In genomic region chr18:59249186-59249774, GRCh38 we compare ENCODE assay signal across 9 cellular contexts. TPM values are rescaled to one million over a fixed set of nuclear protein-coding genes. Genes with fewer than 3 reads are reported as not detected.
A peak's percentile ranks its signal among the peaks of the same experiment; 100 is the strongest.
DNase-seq lines count a peak whose midpoint lies in the region; ATAC-seq, FAIRE-seq and TF ChIP-seq lines count a peak whose summit lies in the region.
"Had no signal": no experiment of that assay in that cellular context is flagged by ENCODE, and none has a peak within 500 bp of the region (broad histone marks: within the 10 kb centered on the region; RNA-seq: fewer than 3 reads in every experiment).

No MANE protein-coding gene starts in this region.

- peaks cover 43% of the 10 kb centered on the region for H3K27me3 Mint-ChIP-seq in activated CD4-positive, alpha-beta T cell treated with anti-CD3 and anti-CD28 coated beads for 36 hours

- no peak overlapping the region for H4K91ac ChIP-seq in IMR-90 (ENCODE audit: insufficient read depth, low read depth, low read length)

- H3F3A ChIP-seq in OCI-LY1 (ENCODE audit: insufficient read depth, low read length), result no peaks in the 10 kb centered on the region

- H4K8ac ChIP-seq in IMR-90 (ENCODE audit: low read depth in 2 of 2, low read length in 2 of 2), result no peak overlapping the region

- H3K18ac ChIP-seq in IMR-90 (ENCODE audit: low read depth, low read length), result no peak overlapping the region

- CTCF ChIA-PET in activated CD4-positive, alpha-beta T cell treated with anti-CD3 and anti-CD28 coated beads for 36 hours (lab: Charles Lee), result interaction anchor here (0.6 to 4.6 kb wide), 17 partner anchors 9 to 574 kb away, joined by 3 to 63 read pairs (median 4); partner anchors contain the start of gene CPLX4
- CTCF ChIA-PET in IMR-90 (lab: Yijun Ruan, JAX), result interaction anchor here (0.6 to 3.5 kb wide), 14 partner anchors 9 to 534 kb away, joined by 3 to 40 read pairs (median 3); no protein-coding TSS in a partner anchor
- CTCF ChIA-PET in HepG2 (lab: Yijun Ruan, JAX; ENCODE audit: low intra/inter-chr PET ratio, low total read pairs), result interaction anchor here (1.3 to 2.2 kb wide), 4 partner anchors 20 to 575 kb away, joined by 3 to 35 read pairs (median 12); no protein-coding TSS in a partner anchor

- TF ChIP-seq POLR2A in IMR-90 (IDR thresholded peaks at IDR 0.05; ENCODE audit: low read depth, low read length) (no peak), HepG2 (IDR thresholded peaks at IDR 0.05; ENCODE audit: insufficient read depth in 1 of 2, low read depth in 2 of 2, low read length in 2 of 2) (no peak)

- POLR2A ChIA-PET in activated CD4-positive, alpha-beta T cell treated with anti-CD3 and anti-CD28 coated beads for 36 hours (lab: Charles Lee), result no interaction called here
- POLR2A ChIA-PET in IMR-90 (lab: Charles Lee; ENCODE audit: unreplicated experiment), result no interaction called here
- POLR2A ChIA-PET in HepG2 (lab: Yijun Ruan, JAX), result no interaction called here

- no peak overlapping the region for H3K23ac ChIP-seq in IMR-90 (ENCODE audit: low read depth, low read length)

- BruUV-seq in IMR-90 (replicated peaks; lab: Mats Ljungman, UMichigan) (no TSS peak), HepG2 (replicated peaks; lab: Mats Ljungman, UMichigan) (no TSS peak)

- H3K4me3 ChIP-seq in IMR-90 (ENCODE audit: insufficient read depth, low read depth, low read length) (no peak overlapping the region), OCI-LY1 (ENCODE audit: low read depth, low read length, poor library complexity, severe bottlenecking) (no peak overlapping the region), HepG2 (replicated peaks in 1 of 3; ENCODE audit: insufficient read depth in 1 of 3, low read depth in 2 of 3, low read length in 3 of 3) (no peak overlapping the region), upper lobe of right lung (no peak overlapping the region)

- H2BK120ac ChIP-seq in IMR-90 (ENCODE audit: low read depth, low read length), result no peak overlapping the region

- H2BK20ac ChIP-seq in IMR-90 (ENCODE audit: low read depth, low read length), result no peak overlapping the region

- H2BK15ac ChIP-seq in IMR-90 (ENCODE audit: low read depth, low read length), result no peak overlapping the region

- FAIRE-seq in HepG2 (lab: Jason Lieb, UNC), result peak; percentile 50

- H2AK5ac ChIP-seq in IMR-90 (ENCODE audit: low read depth, low read length), result no peak overlapping the region

- no peak overlapping the region for H3K27ac Mint-ChIP-seq in activated CD4-positive, alpha-beta T cell treated with anti-CD3 and anti-CD28 coated beads for 36 hours
- H3K27ac Mint-ChIP-seq: activated naive CD4-positive, alpha-beta T cell treated with anti-CD3 and anti-CD28 coated beads, Interleukin-2, amount 50 U/mL, for 72 hours had no signal

- H3K9me3 Mint-ChIP-seq in activated CD4-positive, alpha-beta T cell treated with anti-CD3 and anti-CD28 coated beads for 36 hours (ENCODE audit: low read depth), result no peaks in the 10 kb centered on the region
- H3K9me3 Mint-ChIP-seq: activated naive CD4-positive, alpha-beta T cell treated with anti-CD3 and anti-CD28 coated beads, Interleukin-2, amount 50 U/mL, for 72 hours had no signal

- H2BK5ac ChIP-seq in IMR-90 (ENCODE audit: low read depth, low read length, poor library complexity, severe bottlenecking), result no peak overlapping the region

- no peaks in the 10 kb centered on the region for H3K4me1 Mint-ChIP-seq in activated CD4-positive, alpha-beta T cell treated with anti-CD3 and anti-CD28 coated beads for 36 hours

- H3K27ac ChIP-seq in IMR-90 (ENCODE audit: insufficient read depth, low read length) (no peak overlapping the region), OCI-LY1 (ENCODE audit: low read depth, low read length, poor library complexity, severe bottlenecking) (no peak overlapping the region), HepG2 (ENCODE audit: extremely low read length, insufficient read depth, low read length) (no peak overlapping the region), upper lobe of right lung (no peak overlapping the region)

- H3K9me2 ChIP-seq in OCI-LY1 (ENCODE audit: low read depth, low read length), result no peaks in the 10 kb centered on the region

- in situ Hi-C loops in IMR-90 (cut with MboI; ENCODE audit: low sequenced_read_pairs), result no loop called here
- in situ Hi-C loops in HepG2 (cut with HindIII; ENCODE audit: extremely low pct_ligation_motif_present, low pct_unique_long_range_greater_than_20kb), result no loop called here

- H3K79me2 ChIP-seq in OCI-LY1 (ENCODE audit: insufficient read depth, low read length) (no peaks in the 10 kb centered on the region), HepG2 (ENCODE audit: insufficient read depth, low read length) (no peaks in the 10 kb centered on the region)

- TF ChIP-seq EP300 in HepG2 (IDR thresholded peaks at IDR 0.05; ENCODE audit: low read depth in 2 of 2, low read length in 2 of 2), result no peak
- no peak for TF ChIP-seq EP300 in HepG2 (CRISPR knock-in tag; IDR thresholded peaks at IDR 0.05; ENCODE audit: borderline replicate concordance)

- no peaks in the 10 kb centered on the region for H3K9me3 ChIP-seq in IMR-90 (ENCODE audit: control insufficient read depth, insufficient read depth, low read length)
- H3K9me3 ChIP-seq in OCI-LY1 (ENCODE audit: low read length), result no peaks in the 10 kb centered on the region
- H3K9me3 ChIP-seq in HepG2 (ENCODE audit: low read length), result no peaks in the 10 kb centered on the region
- H3K9me3 ChIP-seq in upper lobe of right lung, result no peaks in the 10 kb centered on the region

- H4K5ac ChIP-seq in IMR-90 (ENCODE audit: low read depth, low read length), result no peak overlapping the region

- TF ChIP-seq RAD21 in IMR-90 (IDR thresholded peaks at IDR 0.05; ENCODE audit: low read length) (peak; percentile 71), HepG2 (CRISPR knock-in tag; IDR thresholded peaks at IDR 0.05) (peak; percentile 60)

- H3K36me3 ChIP-seq in IMR-90 (ENCODE audit: control insufficient read depth, insufficient read depth, low read length) (no peaks in the 10 kb centered on the region), OCI-LY1 (ENCODE audit: insufficient read depth, low read length) (no peaks in the 10 kb centered on the region), HepG2 (replicated peaks in 1 of 2; ENCODE audit: control insufficient read depth in 1 of 2, insufficient read depth in 2 of 2, low read length in 2 of 2) (no peaks in the 10 kb centered on the region), upper lobe of right lung (no peaks in the 10 kb centered on the region)

- no peak overlapping the region for H3K9ac ChIP-seq in IMR-90 (ENCODE audit: low read depth, low read length)
- no peak overlapping the region for H3K9ac ChIP-seq in OCI-LY1 (ENCODE audit: low read length)
- H3K9ac ChIP-seq in HepG2 (ENCODE audit: insufficient read depth, low read depth, low read length), result no peak overlapping the region

- H3K4me1 ChIP-seq in IMR-90 (ENCODE audit: control insufficient read depth, insufficient read depth, low read length), result no peaks in the 10 kb centered on the region
- H3K4me1 ChIP-seq in OCI-LY1 (ENCODE audit: insufficient read depth, low read length, severe bottlenecking), result no peaks in the 10 kb centered on the region
- no peaks in the 10 kb centered on the region for H3K4me1 ChIP-seq in HepG2 (ENCODE audit: insufficient read depth, low read length)
- no peaks in the 10 kb centered on the region for H3K4me1 ChIP-seq in upper lobe of right lung

- H4K20me1 ChIP-seq in IMR-90 (ENCODE audit: insufficient read depth, low read length) (no peaks in the 10 kb centered on the region), OCI-LY1 (ENCODE audit: insufficient read depth, low read length) (no peaks in the 10 kb centered on the region), HepG2 (ENCODE audit: insufficient read depth, low read length) (no peaks in the 10 kb centered on the region)

- peak; percentile 77 for TF ChIP-seq CTCF in IMR-90 (conservative IDR thresholded peaks at IDR 0.05; ENCODE audit: low read depth, low read length)
- TF ChIP-seq CTCF in OCI-LY1 (IDR thresholded peaks at IDR 0.05; ENCODE audit: low read length), result peak; percentile 72
- peak; percentile 77 for TF ChIP-seq CTCF in HepG2 (CRISPR knock-in tag; IDR thresholded peaks at IDR 0.05)
- TF ChIP-seq CTCF in upper lobe of right lung (IDR thresholded peaks at IDR 0.05), result peak; percentile 69

- no peaks in the 10 kb centered on the region for H3K9me1 ChIP-seq in IMR-90 (ENCODE audit: insufficient read depth, low read length)

- no peak overlapping the region for H3K4ac ChIP-seq in IMR-90 (ENCODE audit: low read depth, low read length)

- no peak overlapping the region for H2AFZ ChIP-seq in IMR-90 (replicated peaks; ENCODE audit: low read length, poor library complexity)
- no peak overlapping the region for H2AFZ ChIP-seq in OCI-LY1 (ENCODE audit: low read length)
- no peak overlapping the region for H2AFZ ChIP-seq in HepG2 (ENCODE audit: low read length)

- H2AK9ac ChIP-seq in IMR-90 (replicated peaks; ENCODE audit: low read depth, low read length, poor library complexity), result no peak overlapping the region

- H3K27me3 ChIP-seq in IMR-90 (ENCODE audit: control insufficient read depth, insufficient read depth, low read length), result peaks cover 20% of the 10 kb centered on the region
- H3K27me3 ChIP-seq in OCI-LY1 (ENCODE audit: insufficient read depth, low read length), result no peaks in the 10 kb centered on the region
- H3K27me3 ChIP-seq in HepG2 (ENCODE audit: control insufficient read depth in 1 of 2, insufficient read depth in 2 of 2, low read length in 2 of 2), result peaks cover 3 to 6% of the 10 kb centered on the region in 2 experiments; a peak in 3 of 5 replicates
- H3K27me3 ChIP-seq in upper lobe of right lung, result peaks cover 14% of the 10 kb centered on the region

- H3K14ac ChIP-seq in IMR-90 (replicated peaks; ENCODE audit: low read depth, low read length), result no peak overlapping the region

- no peak overlapping the region for H3K4me3 Mint-ChIP-seq in activated CD4-positive, alpha-beta T cell treated with anti-CD3 and anti-CD28 coated beads for 36 hours

- peak; percentile 63 for DNase-seq in activated CD4-positive, alpha-beta T cell treated with anti-CD3 and anti-CD28 coated beads for 36 hours
- no peak for DNase-seq in activated CD4-positive, alpha-beta T cell treated with anti-CD3 and anti-CD28 coated beads for 1 hour
- DNase-seq in IMR-90 (peak; percentile 80), cerebellum (ENCODE audit: low spot score) (peak; percentile 44), HepG2 (ENCODE audit: low spot score) (peak; percentile 58), upper lobe of right lung (no peak)

- no peaks in the 10 kb centered on the region for H3K79me1 ChIP-seq in IMR-90 (ENCODE audit: low read depth in 1 of 2, low read length in 2 of 2)

- no peak for ATAC-seq in activated CD4-positive, alpha-beta T cell treated with anti-CD3 and anti-CD28 coated beads for 36 hours
- ATAC-seq in IMR-90 (ENCODE audit: low read depth) (peak; percentile 98), HepG2 (peak; percentile 82), upper lobe of right lung (peak; percentile 65), HG03442 (IDR thresholded peaks at IDR 0.05; ENCODE audit: unreplicated experiment) (no peak)

- H3K56ac ChIP-seq in IMR-90 (ENCODE audit: extremely low read depth, insufficient read depth, low read length), result no peak overlapping the region

- dilution Hi-C loops in IMR-90 (cut with HindIII; ENCODE audit: low sequenced_read_pairs, unreplicated experiment), result no loop called here

- intact Hi-C loops in activated CD4-positive, alpha-beta T cell treated with anti-CD3 and anti-CD28 coated beads for 36 hours (cut with DNase I, micrococcal nuclease), result loop anchor here (1.0 to 2.0 kb wide), 4 partner anchors 20 to 154 kb away; no protein-coding TSS in a partner anchor
- intact Hi-C loops in IMR-90 (cut with micrococcal nuclease), result loop anchor here (1.0 to 10.0 kb wide), 4 partner anchors 59 to 574 kb away; no protein-coding TSS in a partner anchor
- intact Hi-C loops in HepG2 (cut with micrococcal nuclease; ENCODE audit: unreplicated experiment), result loop anchor here (1.0 to 2.0 kb wide), 4 partner anchors 20 to 574 kb away; no protein-coding TSS in a partner anchor
- intact Hi-C loops in upper lobe of right lung (cut with DNase I), result no loop called here

- H3K4me2 ChIP-seq in IMR-90 (ENCODE audit: low read depth, low read length) (no peak overlapping the region), OCI-LY1 (ENCODE audit: low read length) (no peak overlapping the region), HepG2 (ENCODE audit: low read depth, low read length) (no peak overlapping the region)

- WGBS in IMR-90 (ENCODE audit: extremely low coverage in 2 of 2, insufficient read length in 1 of 2), 2 experiments, result 0% methylated on average over 2 of the region's 5 CpGs; no CpG with 5 or more reads in 1 of the 2 experiments
- WGBS in HepG2 (ENCODE audit: low lambda C conversion rate), result 21% methylated on average over 5 of the region's 5 CpGs

- H3K36me3 Mint-ChIP-seq in activated CD4-positive, alpha-beta T cell treated with anti-CD3 and anti-CD28 coated beads for 36 hours (ENCODE audit: low read depth), result no peaks in the 10 kb centered on the region
- H3K36me3 Mint-ChIP-seq: activated naive CD4-positive, alpha-beta T cell treated with anti-CD3 and anti-CD28 coated beads, Interleukin-2, amount 50 U/mL, for 72 hours had no signal

RNA-seq across cellular contexts. Expression of gene RAX, which starts 24.0 kb away (rescaled TPM):
- total RNA-seq in activated CD4-positive, alpha-beta T cell treated with anti-CD3 and anti-CD28 coated beads for 36 hours, result not detected
- total RNA-seq in IMR-90 (2012; rRNA removed) (not detected in 2 replicates), cerebellum (2.0 TPM), HepG2 (2016; rRNA removed; fragmentation: Illumina TruSeq; extraction: Trizol) (not detected in 2 replicates), upper lobe of right lung (not detected)
- polyA plus RNA-seq in IMR-90 (2012; rRNA removed) (not detected in 2 replicates), HepG2 (2011; rRNA removed) (not detected in 2 replicates)
- polyA plus RNA-seq in IMR-90 (2012; cell fraction: cytosol; rRNA removed), result not detected in 2 replicates
- polyA plus RNA-seq in IMR-90 (2012; cell fraction: nucleus; rRNA removed; ENCODE audit: low replicate concordance), result not detected in 2 replicates
- not detected in 2 replicates for total RNA-seq in HepG2 (2016; cell fraction: cytosol; rRNA removed; fragmentation: Illumina TruSeq; extraction: Trizol; ENCODE audit: low read depth)
- not detected in 2 replicates for total RNA-seq in HepG2 (2016; cell fraction: insoluble cytoplasmic fraction; rRNA removed; fragmentation: Illumina TruSeq; extraction: Trizol)
- not detected in 2 replicates for total RNA-seq in HepG2 (2016; cell fraction: membrane; rRNA removed; fragmentation: Illumina TruSeq; extraction: Trizol)
- not detected in 2 replicates for total RNA-seq in HepG2 (2016; cell fraction: nucleus; rRNA removed; fragmentation: Illumina TruSeq; extraction: Trizol)
- not detected in 2 replicates for polyA plus RNA-seq in HepG2 (2011; cell fraction: cytosol; rRNA removed)
- not detected in 2 replicates for polyA plus RNA-seq in HepG2 (2011; cell fraction: nucleus; rRNA removed)
- not detected in 2 replicates for polyA plus RNA-seq in HepG2 (2012)
- not detected in 2 replicates for polyA plus RNA-seq in HepG2 (2016; cell fraction: cytosol; fragmentation: Illumina TruSeq; extraction: Trizol; ENCODE audit: low read depth)
- not detected in 2 replicates for polyA plus RNA-seq in HepG2 (2016; cell fraction: insoluble cytoplasmic fraction; fragmentation: Illumina TruSeq; extraction: Trizol; ENCODE audit: low read depth)
- not detected in 2 replicates for polyA plus RNA-seq in HepG2 (2016; cell fraction: membrane; fragmentation: Illumina TruSeq; extraction: Trizol; ENCODE audit: low read depth)
- not detected in 2 replicates for polyA plus RNA-seq in HepG2 (2016; cell fraction: nucleus; fragmentation: Illumina TruSeq; extraction: Trizol; ENCODE audit: insufficient read depth, low read depth)
- polyA minus RNA-seq in HepG2 (2011; rRNA and poly(A)+ RNA removed; ENCODE audit: low replicate concordance), result not detected in 2 replicates
- not detected in 2 replicates for polyA minus RNA-seq in HepG2 (2011; cell fraction: cytosol; rRNA and poly(A)+ RNA removed)
- polyA minus RNA-seq in HepG2 (2011; cell fraction: nucleus; rRNA and poly(A)+ RNA removed), result not detected in 2 replicates

RNA-seq across cellular contexts. Expression of gene GRP, which starts 29.3 kb away (rescaled TPM):
- not detected for total RNA-seq in activated CD4-positive, alpha-beta T cell treated with anti-CD3 and anti-CD28 coated beads for 36 hours
- not detected in 2 replicates for total RNA-seq in IMR-90 (2012; rRNA removed)
- not detected in 2 replicates for polyA plus RNA-seq in IMR-90 (2012; rRNA removed)
- not detected in 2 replicates for polyA plus RNA-seq in IMR-90 (2012; cell fraction: cytosol; rRNA removed)
- polyA plus RNA-seq in IMR-90 (2012; cell fraction: nucleus; rRNA removed; ENCODE audit: low replicate concordance), result not detected in 2 replicates
- total RNA-seq in cerebellum, result not detected
- not detected in 2 replicates for total RNA-seq in HepG2 (2016; rRNA removed; fragmentation: Illumina TruSeq; extraction: Trizol)
- not detected in 2 replicates for total RNA-seq in HepG2 (2016; cell fraction: cytosol; rRNA removed; fragmentation: Illumina TruSeq; extraction: Trizol; ENCODE audit: low read depth)
- total RNA-seq in HepG2 (2016; cell fraction: insoluble cytoplasmic fraction; rRNA removed; fragmentation: Illumina TruSeq; extraction: Trizol), result not detected in 2 replicates
- total RNA-seq in HepG2 (2016; cell fraction: membrane; rRNA removed; fragmentation: Illumina TruSeq; extraction: Trizol), result not detected in 2 replicates
- not detected in 2 replicates for total RNA-seq in HepG2 (2016; cell fraction: nucleus; rRNA removed; fragmentation: Illumina TruSeq; extraction: Trizol)
- not detected in 2 replicates for polyA plus RNA-seq in HepG2 (2011; rRNA removed)
- polyA plus RNA-seq in HepG2 (2011; cell fraction: cytosol; rRNA removed), result not detected in 2 replicates
- not detected in 2 replicates for polyA plus RNA-seq in HepG2 (2011; cell fraction: nucleus; rRNA removed)
- not detected in 2 replicates for polyA plus RNA-seq in HepG2 (2012)
- polyA plus RNA-seq in HepG2 (2016; cell fraction: cytosol; fragmentation: Illumina TruSeq; extraction: Trizol; ENCODE audit: low read depth), result not detected in 2 replicates
- polyA plus RNA-seq in HepG2 (2016; cell fraction: insoluble cytoplasmic fraction; fragmentation: Illumina TruSeq; extraction: Trizol; ENCODE audit: low read depth), result not detected in 2 replicates
- not detected in 2 replicates for polyA plus RNA-seq in HepG2 (2016; cell fraction: membrane; fragmentation: Illumina TruSeq; extraction: Trizol; ENCODE audit: low read depth)
- not detected in 2 replicates for polyA plus RNA-seq in HepG2 (2016; cell fraction: nucleus; fragmentation: Illumina TruSeq; extraction: Trizol; ENCODE audit: insufficient read depth, low read depth)
- not detected in 2 replicates for polyA minus RNA-seq in HepG2 (2011; rRNA and poly(A)+ RNA removed; ENCODE audit: low replicate concordance)
- polyA minus RNA-seq in HepG2 (2011; cell fraction: cytosol; rRNA and poly(A)+ RNA removed), result not detected in 2 replicates
- not detected in 2 replicates for polyA minus RNA-seq in HepG2 (2011; cell fraction: nucleus; rRNA and poly(A)+ RNA removed)
- total RNA-seq in upper lobe of right lung, result not detected
- total RNA-seq: activated naive CD4-positive, alpha-beta T cell treated with anti-CD3 and anti-CD28 coated beads, Interleukin-2, amount 50 U/mL, for 72 hours had no signal

Comparison
In these comparisons a context has a peak if more than half of its experiments do, and no peak if none do; other contexts are left out.
1. DNase-seq: peak in activated CD4-positive, alpha-beta T cell treated with anti-CD3 and anti-CD28 coated beads for 36 hours (single experiment), IMR-90 (single experiment), cerebellum (single experiment) and HepG2 (single experiment); none in activated CD4-positive, alpha-beta T cell treated with anti-CD3 and anti-CD28 coated beads for 1 hour (single experiment) and upper lobe of right lung (single experiment).
2. ATAC-seq: peak in IMR-90 (single experiment), HepG2 (single experiment) and upper lobe of right lung (single experiment); none in activated CD4-positive, alpha-beta T cell treated with anti-CD3 and anti-CD28 coated beads for 36 hours (single experiment) and HG03442 (single experiment).
3. Peak in every context shown above with its lines, with median percentiles within 50 percentile points of each other: CTCF ChIP-seq.